ENCODE assay signal across 1 cellular context in the genomic region with DNA sequence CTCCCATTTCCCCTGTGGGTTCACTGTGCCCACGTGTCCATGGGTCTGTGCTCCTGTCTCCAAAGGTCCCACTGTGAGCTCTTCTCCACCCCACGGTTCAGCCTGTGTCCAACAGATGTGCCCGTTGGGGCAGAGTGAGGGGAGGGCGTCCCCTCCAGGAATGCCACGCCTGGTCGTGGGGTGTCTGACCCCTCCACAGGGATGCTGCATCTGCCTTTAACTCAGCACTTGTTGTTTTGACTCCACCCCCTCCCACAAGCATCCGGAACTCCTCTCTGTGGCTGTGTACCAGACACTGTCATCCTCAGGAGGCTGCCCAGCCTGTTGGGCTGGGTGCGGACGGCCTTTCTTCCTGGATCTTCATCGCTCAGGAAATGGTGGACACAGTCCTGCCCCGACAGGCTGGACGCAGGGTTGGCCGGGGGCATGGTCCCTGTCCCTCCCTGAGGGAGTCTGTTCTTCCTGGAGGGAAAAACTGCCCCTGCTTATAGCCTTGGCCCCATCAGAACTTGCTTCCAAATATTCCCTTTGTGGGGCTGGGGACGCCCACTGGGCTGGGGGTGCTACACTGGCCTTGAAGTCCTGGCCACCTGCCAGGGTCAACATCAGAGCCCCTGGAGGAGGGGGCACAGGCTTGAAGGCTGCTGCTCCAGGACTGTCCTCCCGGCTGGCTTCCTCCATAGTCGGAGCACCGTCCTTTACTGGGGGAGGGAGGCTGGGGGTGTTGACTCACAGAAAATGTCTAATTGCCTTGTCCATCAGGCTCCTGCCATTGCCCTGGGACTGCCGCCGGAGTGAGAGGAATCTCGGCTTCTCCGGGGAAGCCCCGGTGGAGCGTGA.
TF ChIP-seq lines count a peak whose summit lies in the region.

No MANE protein-coding gene starts in this region.

TF ChIP-seq in H1, 55 proteins besides CTCF, POLR2A, EP300 and RAD21:
- TF ChIP-seq RFX5 (IDR thresholded peaks at IDR 0.05; ENCODE audit: borderline replicate concordance, low read depth, low read length) (no peak), ASH2L (IDR thresholded peaks at IDR 0.05; ENCODE audit: low read length) (no peak), KDM1A (IDR thresholded peaks at IDR 0.05; ENCODE audit: borderline replicate concordance, low read length) (no peak), SP2 (IDR thresholded peaks at IDR 0.05; ENCODE audit: low read length) (no peak), GABPA (IDR thresholded peaks at IDR 0.05; ENCODE audit: borderline replicate concordance, insufficient read depth, low read length) (no peak), TEAD4 (IDR thresholded peaks at IDR 0.05; ENCODE audit: low read depth, low read length) (no peak), RXRA (IDR thresholded peaks at IDR 0.05; ENCODE audit: insufficient read depth, low read depth, low read length) (no peak), RBBP5 (IDR thresholded peaks at IDR 0.05; ENCODE audit: borderline replicate concordance, low read depth, low read length) (no peak), SP4 (IDR thresholded peaks at IDR 0.05; ENCODE audit: low read length) (no peak), KDM5A (IDR thresholded peaks at IDR 0.05; ENCODE audit: low read length) (no peak), TAF7 (optimal IDR thresholded peaks at IDR 0.05; ENCODE audit: borderline replicate concordance, low read depth, low read length) (no peak), SIRT6 (IDR thresholded peaks at IDR 0.05; ENCODE audit: low read length) (no peak), SIN3A (conservative IDR thresholded peaks at IDR 0.05 in 1 of 2, IDR thresholded peaks at IDR 0.05 in 1 of 2; ENCODE audit: low read depth in 1 of 2, low read length in 2 of 2) (no peak)
- TF ChIP-seq, protein P1, sequence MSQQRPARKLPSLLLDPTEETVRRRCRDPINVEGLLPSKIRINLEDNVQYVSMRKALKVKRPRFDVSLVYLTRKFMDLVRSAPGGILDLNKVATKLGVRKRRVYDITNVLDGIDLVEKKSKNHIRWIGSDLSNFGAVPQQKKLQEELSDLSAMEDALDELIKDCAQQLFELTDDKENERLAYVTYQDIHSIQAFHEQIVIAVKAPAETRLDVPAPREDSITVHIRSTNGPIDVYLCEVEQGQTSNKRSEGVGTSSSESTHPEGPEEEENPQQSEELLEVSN (IDR thresholded peaks at IDR 0.05) = no peak
TF ChIP-seq in H1: peak in this region for 0.
